In the genomic region with DNA sequence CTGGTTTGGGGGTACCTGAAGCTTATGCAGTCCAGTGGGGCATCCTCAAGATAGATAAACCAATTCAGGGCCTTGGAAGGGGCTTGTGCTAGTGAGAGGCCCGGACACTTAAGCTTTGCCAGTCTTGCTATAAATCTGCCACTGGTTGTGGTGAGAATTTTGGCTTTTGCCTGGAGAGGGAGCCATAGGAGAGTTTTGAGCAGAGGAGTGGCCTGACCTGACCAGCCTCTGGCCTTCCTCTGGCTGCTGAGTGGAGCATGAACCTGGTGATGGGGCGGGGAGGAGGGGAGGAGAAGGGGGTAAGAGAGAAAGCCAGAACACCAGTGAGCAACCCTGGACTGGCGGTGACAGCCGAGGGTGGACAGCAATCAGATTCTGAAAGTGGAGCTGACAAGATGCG, we compare ENCODE assay signal across 14 cellular contexts. TPM values are rescaled to one million over a fixed set of nuclear protein-coding genes. Genes with fewer than 3 reads are reported as not detected.
A peak's percentile ranks its signal among the peaks of the same experiment; 100 is the strongest.
DNase-seq lines count a peak whose midpoint lies in the region; ATAC-seq, FAIRE-seq and TF ChIP-seq lines count a peak whose summit lies in the region.
"Had no signal": no experiment of that assay in that cellular context is flagged by ENCODE, and none has a peak within 500 bp of the region (broad histone marks: within the 10 kb centered on the region; RNA-seq: fewer than 3 reads in every experiment).

No MANE protein-coding gene starts in this region.

- no peak overlapping the region for H3K4me3 ChIP-seq in HepG2 (replicated peaks in 1 of 3; ENCODE audit: insufficient read depth in 1 of 3, low read depth in 2 of 3, low read length in 3 of 3)

- H3K79me2 ChIP-seq in HepG2 (ENCODE audit: insufficient read depth, low read length), result no peaks in the 10 kb centered on the region

- CTCF ChIA-PET in HepG2 (lab: Yijun Ruan, JAX; ENCODE audit: low intra/inter-chr PET ratio, low total read pairs), result interaction anchor here (1.7 kb wide), 1 partner anchor 35 kb away, joined by 8 read pairs; no protein-coding TSS in a partner anchor

- H3K4me1 ChIP-seq in HepG2 (ENCODE audit: insufficient read depth, low read length), result 0 out of 2 replicates have a peak, but pooled peaks cover 7% of the 10 kb centered on the region

- no peaks in the 10 kb centered on the region for H3K27me3 ChIP-seq in HepG2 (ENCODE audit: control insufficient read depth in 1 of 2, insufficient read depth in 2 of 2, low read length in 2 of 2)

- 89% methylated on average over 5 of the region's 5 CpGs for WGBS in HepG2 (ENCODE audit: low lambda C conversion rate)

- TF ChIP-seq POLR2A in HepG2 (IDR thresholded peaks at IDR 0.05; ENCODE audit: insufficient read depth in 1 of 2, low read depth in 2 of 2, low read length in 2 of 2), result no peak

- peak; percentile 68 for TF ChIP-seq CTCF in HepG2 (CRISPR knock-in tag; IDR thresholded peaks at IDR 0.05)

- TF ChIP-seq EP300 in HepG2 (IDR thresholded peaks at IDR 0.05; ENCODE audit: low read depth in 2 of 2, low read length in 2 of 2), result no peak
- no peak for TF ChIP-seq EP300 in HepG2 (CRISPR knock-in tag; IDR thresholded peaks at IDR 0.05; ENCODE audit: borderline replicate concordance)

- no TSS peak for BruUV-seq in HepG2 (replicated peaks; lab: Mats Ljungman, UMichigan)

- in situ Hi-C loops in HepG2 (cut with HindIII; ENCODE audit: extremely low pct_ligation_motif_present, low pct_unique_long_range_greater_than_20kb), result no loop called here

- ATAC-seq in HepG2, result peak; percentile 66

- H2AFZ ChIP-seq in HepG2 (ENCODE audit: low read length), result no peak overlapping the region

- peak; percentile 20 for DNase-seq in EH (ENCODE audit: low read depth)
- peak; percentile 14 for DNase-seq in LHCN-M2 (ENCODE audit: low read depth)
- peak; percentile 7 for DNase-seq in astrocyte of the hippocampus (ENCODE audit: low read depth, low spot score)
- DNase-seq in HepG2 (ENCODE audit: low spot score), result peak; percentile 64
- no peak for DNase-seq in DMS114 treated with DMSO at 0.1 percent for 48 hours (lab: John Stamatoyannopoulos, UW; ENCODE audit: unreplicated experiment)
- no peak for DNase-seq in foreskin melanocyte
- DNase-seq in RCC 7860 (ENCODE audit: low spot score), result no peak
- no peak for DNase-seq in NCI-H510A (lab: John Stamatoyannopoulos, UW)
- DNase-seq: kidney glomerular epithelial cell, NCI-H526 treated with DMSO at 0.1 percent for 48 hours had no signal

- TF ChIP-seq RAD21 in HepG2 (CRISPR knock-in tag; IDR thresholded peaks at IDR 0.05), result peak; percentile 52

- peaks cover 2 to 4% of the 10 kb centered on the region in 2 experiments; a peak in 2 of 5 replicates for H3K36me3 ChIP-seq in HepG2 (replicated peaks in 1 of 2; ENCODE audit: control insufficient read depth in 1 of 2, insufficient read depth in 2 of 2, low read length in 2 of 2)

- H3K9me3 ChIP-seq in HepG2 (ENCODE audit: low read length), result no peaks in the 10 kb centered on the region

- H4K20me1 ChIP-seq in HepG2 (ENCODE audit: insufficient read depth, low read length), result 0 out of 2 replicates have a peak, but pooled peaks cover 5% of the 10 kb centered on the region

- FAIRE-seq in HepG2 (lab: Jason Lieb, UNC) (peak; percentile 86), RCC 7860 (lab: Jason Lieb, UNC) (no peak)
- FAIRE-seq: astrocyte, GM18507 had no signal

- intact Hi-C loops in HepG2 (cut with micrococcal nuclease; ENCODE audit: unreplicated experiment), result loop anchor here (1.0 kb wide), 1 partner anchor 36 kb away; no protein-coding TSS in a partner anchor

- no peak overlapping the region for H3K4me2 ChIP-seq in HepG2 (ENCODE audit: low read depth, low read length)

- no peak overlapping the region for H3K27ac ChIP-seq in HepG2 (ENCODE audit: extremely low read length, insufficient read depth, low read length)

- POLR2A ChIA-PET in HepG2 (lab: Yijun Ruan, JAX), result no interaction called here

- H3K9ac ChIP-seq in HepG2 (ENCODE audit: insufficient read depth, low read depth, low read length), result no peak overlapping the region

RNA-seq across cellular contexts. Expression of a gene that starts 7.1 kb away (rescaled TPM):
- total RNA-seq in LHCN-M2 (2014; rRNA removed), result 0.13 TPM in 1 of 2 replicates, not detected in the other
- polyA plus RNA-seq in LHCN-M2 (2012), result 0.15 TPM
- 2.9 and 4.7 TPM in 2 replicates for total RNA-seq in HepG2 (2016; rRNA removed; fragmentation: Illumina TruSeq; extraction: Trizol)
- total RNA-seq in HepG2 (2016; cell fraction: cytosol; rRNA removed; fragmentation: Illumina TruSeq; extraction: Trizol; ENCODE audit: low read depth), result 3.3 and 3.9 TPM in 2 replicates
- total RNA-seq in HepG2 (2016; cell fraction: insoluble cytoplasmic fraction; rRNA removed; fragmentation: Illumina TruSeq; extraction: Trizol), result 2.5 and 4.3 TPM in 2 replicates
- 4.5 and 5.1 TPM in 2 replicates for total RNA-seq in HepG2 (2016; cell fraction: membrane; rRNA removed; fragmentation: Illumina TruSeq; extraction: Trizol)
- total RNA-seq in HepG2 (2016; cell fraction: nucleus; rRNA removed; fragmentation: Illumina TruSeq; extraction: Trizol), result 3.5 and 6.3 TPM in 2 replicates
- polyA plus RNA-seq in HepG2 (2011; rRNA removed), result 18.4 and 25.0 TPM in 2 replicates
- 10.2 and 16.1 TPM in 2 replicates for polyA plus RNA-seq in HepG2 (2011; cell fraction: cytosol; rRNA removed)
- polyA plus RNA-seq in HepG2 (2011; cell fraction: nucleus; rRNA removed), result 136 and 155 TPM in 2 replicates
- 12.7 and 14.7 TPM in 2 replicates for polyA plus RNA-seq in HepG2 (2012)
- polyA plus RNA-seq in HepG2 (2016; cell fraction: cytosol; fragmentation: Illumina TruSeq; extraction: Trizol; ENCODE audit: low read depth), result 3.3 and 4.2 TPM in 2 replicates
- polyA plus RNA-seq in HepG2 (2016; cell fraction: insoluble cytoplasmic fraction; fragmentation: Illumina TruSeq; extraction: Trizol; ENCODE audit: low read depth), result 2.6 and 2.9 TPM in 2 replicates
- polyA plus RNA-seq in HepG2 (2016; cell fraction: membrane; fragmentation: Illumina TruSeq; extraction: Trizol; ENCODE audit: low read depth), result 4.2 and 5.6 TPM in 2 replicates
- polyA plus RNA-seq in HepG2 (2016; cell fraction: nucleus; fragmentation: Illumina TruSeq; extraction: Trizol; ENCODE audit: insufficient read depth, low read depth), result 11.6 and 13.1 TPM in 2 replicates
- polyA minus RNA-seq in HepG2 (2011; rRNA and poly(A)+ RNA removed; ENCODE audit: low replicate concordance), result 11.3 TPM in 1 of 2 replicates, not detected in the other
- 5.0 and 6.8 TPM in 2 replicates for polyA minus RNA-seq in HepG2 (2011; cell fraction: cytosol; rRNA and poly(A)+ RNA removed)
- 12.4 and 13.4 TPM in 2 replicates for polyA minus RNA-seq in HepG2 (2011; cell fraction: nucleus; rRNA and poly(A)+ RNA removed)
- total RNA-seq: fibroblast of lung had no signal
- polyA plus RNA-seq: fibroblast of lung had no signal

RNA-seq across cellular contexts. Expression of a gene that starts 25.6 kb away (rescaled TPM):
- total RNA-seq in LHCN-M2 (2014; rRNA removed), result not detected in 2 replicates
- polyA plus RNA-seq in LHCN-M2 (2012), result not detected
- total RNA-seq in HepG2 (2016; rRNA removed; fragmentation: Illumina TruSeq; extraction: Trizol), result 0.20 TPM in 2 replicates
- 0.18 TPM in 1 of 2 replicates, not detected in the other for total RNA-seq in HepG2 (2016; cell fraction: cytosol; rRNA removed; fragmentation: Illumina TruSeq; extraction: Trizol; ENCODE audit: low read depth)
- 0.18 and 0.19 TPM in 2 replicates for total RNA-seq in HepG2 (2016; cell fraction: insoluble cytoplasmic fraction; rRNA removed; fragmentation: Illumina TruSeq; extraction: Trizol)
- 0.31 and 0.34 TPM in 2 replicates for total RNA-seq in HepG2 (2016; cell fraction: membrane; rRNA removed; fragmentation: Illumina TruSeq; extraction: Trizol)
- not detected in 2 replicates for total RNA-seq in HepG2 (2016; cell fraction: nucleus; rRNA removed; fragmentation: Illumina TruSeq; extraction: Trizol)
- polyA plus RNA-seq in HepG2 (2011; rRNA removed), result 0.91 and 1.2 TPM in 2 replicates
- polyA plus RNA-seq in HepG2 (2011; cell fraction: cytosol; rRNA removed), result 0.55 and 0.68 TPM in 2 replicates
- 1.9 and 2.2 TPM in 2 replicates for polyA plus RNA-seq in HepG2 (2011; cell fraction: nucleus; rRNA removed)
- 0.51 and 1.0 TPM in 2 replicates for polyA plus RNA-seq in HepG2 (2012)
- 0.15 and 0.26 TPM in 2 replicates for polyA plus RNA-seq in HepG2 (2016; cell fraction: cytosol; fragmentation: Illumina TruSeq; extraction: Trizol; ENCODE audit: low read depth)
- polyA plus RNA-seq in HepG2 (2016; cell fraction: insoluble cytoplasmic fraction; fragmentation: Illumina TruSeq; extraction: Trizol; ENCODE audit: low read depth), result 0.14 and 0.45 TPM in 2 replicates
- 0.18 and 0.36 TPM in 2 replicates for polyA plus RNA-seq in HepG2 (2016; cell fraction: membrane; fragmentation: Illumina TruSeq; extraction: Trizol; ENCODE audit: low read depth)
- polyA plus RNA-seq in HepG2 (2016; cell fraction: nucleus; fragmentation: Illumina TruSeq; extraction: Trizol; ENCODE audit: insufficient read depth, low read depth), result not detected in 2 replicates
- polyA minus RNA-seq in HepG2 (2011; rRNA and poly(A)+ RNA removed; ENCODE audit: low replicate concordance), result 0.14 TPM in 1 of 2 replicates, not detected in the other
- not detected in 2 replicates for polyA minus RNA-seq in HepG2 (2011; cell fraction: cytosol; rRNA and poly(A)+ RNA removed)
- polyA minus RNA-seq in HepG2 (2011; cell fraction: nucleus; rRNA and poly(A)+ RNA removed), result 0.77 and 0.87 TPM in 2 replicates
- total RNA-seq: astrocyte had no signal
- polyA plus RNA-seq: fibroblast of lung had no signal

RNA-seq across cellular contexts. Expression of a gene that starts 48.2 kb away (rescaled TPM):
- total RNA-seq in LHCN-M2 (2014; rRNA removed), result 0.19 and 0.29 TPM in 2 replicates
- 0.07 TPM for polyA plus RNA-seq in LHCN-M2 (2012)
- total RNA-seq in HepG2 (2016; rRNA removed; fragmentation: Illumina TruSeq; extraction: Trizol), result not detected in 2 replicates
- total RNA-seq in HepG2 (2016; cell fraction: cytosol; rRNA removed; fragmentation: Illumina TruSeq; extraction: Trizol; ENCODE audit: low read depth), result not detected in 2 replicates
- total RNA-seq in HepG2 (2016; cell fraction: insoluble cytoplasmic fraction; rRNA removed; fragmentation: Illumina TruSeq; extraction: Trizol), result not detected in 2 replicates
- not detected in 2 replicates for total RNA-seq in HepG2 (2016; cell fraction: membrane; rRNA removed; fragmentation: Illumina TruSeq; extraction: Trizol)
- not detected in 2 replicates for total RNA-seq in HepG2 (2016; cell fraction: nucleus; rRNA removed; fragmentation: Illumina TruSeq; extraction: Trizol)
- not detected in 2 replicates for polyA plus RNA-seq in HepG2 (2011; rRNA removed)
- not detected in 2 replicates for polyA plus RNA-seq in HepG2 (2011; cell fraction: cytosol; rRNA removed)
- not detected in 2 replicates for polyA plus RNA-seq in HepG2 (2011; cell fraction: nucleus; rRNA removed)
- polyA plus RNA-seq in HepG2 (2012), result not detected in 2 replicates
- polyA plus RNA-seq in HepG2 (2016; cell fraction: cytosol; fragmentation: Illumina TruSeq; extraction: Trizol; ENCODE audit: low read depth), result not detected in 2 replicates
- not detected in 2 replicates for polyA plus RNA-seq in HepG2 (2016; cell fraction: insoluble cytoplasmic fraction; fragmentation: Illumina TruSeq; extraction: Trizol; ENCODE audit: low read depth)
- not detected in 2 replicates for polyA plus RNA-seq in HepG2 (2016; cell fraction: membrane; fragmentation: Illumina TruSeq; extraction: Trizol; ENCODE audit: low read depth)
- not detected in 2 replicates for polyA plus RNA-seq in HepG2 (2016; cell fraction: nucleus; fragmentation: Illumina TruSeq; extraction: Trizol; ENCODE audit: insufficient read depth, low read depth)
- not detected in 2 replicates for polyA minus RNA-seq in HepG2 (2011; rRNA and poly(A)+ RNA removed; ENCODE audit: low replicate concordance)
- polyA minus RNA-seq in HepG2 (2011; cell fraction: cytosol; rRNA and poly(A)+ RNA removed), result not detected in 2 replicates
- polyA minus RNA-seq in HepG2 (2011; cell fraction: nucleus; rRNA and poly(A)+ RNA removed), result not detected in 2 replicates
- total RNA-seq: astrocyte, omental fat pad had no signal

RNA-seq across cellular contexts. Expression of a gene that starts 59.3 kb away (rescaled TPM):
- 95.1 and 142 TPM in 2 replicates for total RNA-seq in LHCN-M2 (2014; rRNA removed)
- 139 TPM for polyA plus RNA-seq in LHCN-M2 (2012)
- total RNA-seq in HepG2 (2016; rRNA removed; fragmentation: Illumina TruSeq; extraction: Trizol), result 86.0 and 113 TPM in 2 replicates
- total RNA-seq in HepG2 (2016; cell fraction: cytosol; rRNA removed; fragmentation: Illumina TruSeq; extraction: Trizol; ENCODE audit: low read depth), result 19.7 and 25.4 TPM in 2 replicates
- total RNA-seq in HepG2 (2016; cell fraction: insoluble cytoplasmic fraction; rRNA removed; fragmentation: Illumina TruSeq; extraction: Trizol), result 84.7 and 89.7 TPM in 2 replicates
- 45.7 and 47.8 TPM in 2 replicates for total RNA-seq in HepG2 (2016; cell fraction: membrane; rRNA removed; fragmentation: Illumina TruSeq; extraction: Trizol)
- 55.8 and 66.5 TPM in 2 replicates for total RNA-seq in HepG2 (2016; cell fraction: nucleus; rRNA removed; fragmentation: Illumina TruSeq; extraction: Trizol)
- polyA plus RNA-seq in HepG2 (2011; rRNA removed), result 82.5 and 90.6 TPM in 2 replicates
- 129 and 230 TPM in 2 replicates for polyA plus RNA-seq in HepG2 (2011; cell fraction: cytosol; rRNA removed)
- 130 and 163 TPM in 2 replicates for polyA plus RNA-seq in HepG2 (2011; cell fraction: nucleus; rRNA removed)
- polyA plus RNA-seq in HepG2 (2012), result 209 and 270 TPM in 2 replicates
- 182 and 186 TPM in 2 replicates for polyA plus RNA-seq in HepG2 (2016; cell fraction: cytosol; fragmentation: Illumina TruSeq; extraction: Trizol; ENCODE audit: low read depth)
- polyA plus RNA-seq in HepG2 (2016; cell fraction: insoluble cytoplasmic fraction; fragmentation: Illumina TruSeq; extraction: Trizol; ENCODE audit: low read depth), result 230 and 306 TPM in 2 replicates
- 158 and 165 TPM in 2 replicates for polyA plus RNA-seq in HepG2 (2016; cell fraction: membrane; fragmentation: Illumina TruSeq; extraction: Trizol; ENCODE audit: low read depth)
- 135 and 140 TPM in 2 replicates for polyA plus RNA-seq in HepG2 (2016; cell fraction: nucleus; fragmentation: Illumina TruSeq; extraction: Trizol; ENCODE audit: insufficient read depth, low read depth)
- 31.0 and 97.3 TPM in 2 replicates for polyA minus RNA-seq in HepG2 (2011; rRNA and poly(A)+ RNA removed; ENCODE audit: low replicate concordance)
- polyA minus RNA-seq in HepG2 (2011; cell fraction: cytosol; rRNA and poly(A)+ RNA removed), result 90.7 and 92.5 TPM in 2 replicates
- 67.6 and 70.3 TPM in 2 replicates for polyA minus RNA-seq in HepG2 (2011; cell fraction: nucleus; rRNA and poly(A)+ RNA removed)

Comparison
In these comparisons a context has a peak if more than half of its experiments do, and no peak if none do; other contexts are left out.
1. DNase-seq: peak in EH (single experiment), LHCN-M2 (single experiment), astrocyte of the hippocampus (single experiment) and HepG2 (single experiment); none in DMS114 treated with DMSO at 0.1 percent for 48 hours (single experiment), foreskin melanocyte (single experiment), RCC 7860 (single experiment) and NCI-H510A (single experiment).